Comparison of ENCODE assay signal across 16 cellular contexts in genomic region chr22:19398680-19399079, GRCh38. TPM values are rescaled to one million over a fixed set of nuclear protein-coding genes. Genes with fewer than 3 reads are reported as not detected.
DNase-seq lines count a peak whose midpoint lies in the region; ATAC-seq and TF ChIP-seq lines count a peak whose summit lies in the region.
"Had no signal": no experiment of that assay in that cellular context is flagged by ENCODE, and none has a peak within 500 bp of the region (broad histone marks: within the 10 kb centered on the region; RNA-seq: fewer than 3 reads in every experiment).

No MANE protein-coding gene starts in this region.

- WGBS in neuronal stem cell (ENCODE audit: extremely low coverage in 2 of 2, insufficient read length in 2 of 2, insufficient replicate concordance in 1 of 2), 2 donors = no CpG with 5 or more reads among the region's 2 CpGs

- H3K14ac ChIP-seq in neuronal stem cell (ENCODE audit: low read length) = no peak overlapping the region

- H3K9me3 Mint-ChIP-seq in activated CD4-positive, alpha-beta T cell treated with anti-CD3 and anti-CD28 coated beads, Interleukin-2, amount 10 ng/mL, durations not matched to agents 7 days and 5 days = no peaks in the 10 kb centered on the region
- no peaks in the 10 kb centered on the region for H3K9me3 Mint-ChIP-seq in activated CD4-positive, alpha-beta T cell treated with anti-CD3 and anti-CD28 coated beads for 36 hours (ENCODE audit: low read depth)
- H3K9me3 Mint-ChIP-seq in CD8-positive, alpha-beta memory T cell = no peaks in the 10 kb centered on the region
- H3K9me3 Mint-ChIP-seq: GM23338, IgD-negative memory B cell had no signal

- H3K36me3 Mint-ChIP-seq in activated CD4-positive, alpha-beta T cell treated with anti-CD3 and anti-CD28 coated beads, Interleukin-2, amount 10 ng/mL, durations not matched to agents 7 days and 5 days (ENCODE audit: low read depth) = peaks cover 39% of the 10 kb centered on the region
- H3K36me3 Mint-ChIP-seq in activated CD4-positive, alpha-beta T cell treated with anti-CD3 and anti-CD28 coated beads for 36 hours (ENCODE audit: low read depth) = peaks cover 28% of the 10 kb centered on the region
- peaks cover 0 to 86% (median 22%) of the 10 kb centered on the region in 3 donors for H3K36me3 Mint-ChIP-seq in CD8-positive, alpha-beta memory T cell

- H3K27ac ChIP-seq in CD8-positive, alpha-beta memory T cell (ENCODE audit: low read depth, low read length) = peak overlapping the region; percentile 12
- H3K27ac ChIP-seq in RWPE1 = 0 out of 2 replicates have a peak overlapping the region, but pooled peaks have one; percentile 11
- H3K27ac ChIP-seq in neuronal stem cell (replicated peaks; ENCODE audit: low read length) = no peak overlapping the region
- H3K27ac ChIP-seq: 22Rv1, BLaER1 had no signal

- H2AK5ac ChIP-seq in neuronal stem cell (ENCODE audit: low read depth, low read length) = no peak overlapping the region

- H3K79me1 ChIP-seq in neuronal stem cell (ENCODE audit: low read depth, low read length) = peaks cover 2% of the 10 kb centered on the region

- no peak overlapping the region for H2BK15ac ChIP-seq in neuronal stem cell (ENCODE audit: low read length)

- CTCF ChIA-PET in activated CD4-positive, alpha-beta T cell treated with anti-CD3 and anti-CD28 coated beads, Interleukin-2, amount 10 ng/mL, durations not matched to agents 7 days and 5 days (lab: Charles Lee) = interaction anchor here (0.6 to 0.7 kb wide), 3 partner anchors 21 to 560 kb away, joined by 3 read pairs; no protein-coding TSS in a partner anchor
- CTCF ChIA-PET in activated CD4-positive, alpha-beta T cell treated with anti-CD3 and anti-CD28 coated beads for 36 hours (lab: Charles Lee) = no interaction called here
- CTCF ChIA-PET in CD8-positive, alpha-beta memory T cell (lab: Charles Lee) = no interaction called here
- CTCF ChIA-PET in RWPE1 (lab: Yijun Ruan, JAX) = interaction anchor here (0.5 kb wide), 1 partner anchor 14 kb away, joined by 7 read pairs; no protein-coding TSS in a partner anchor

- H2BK12ac ChIP-seq in neuronal stem cell (ENCODE audit: low read length) = no peak overlapping the region

- no peaks in the 10 kb centered on the region for H3K9me3 ChIP-seq in CD8-positive, alpha-beta memory T cell (ENCODE audit: low read length)
- H3K9me3 ChIP-seq in neuronal stem cell (replicated peaks in 1 of 2; ENCODE audit: control insufficient read depth in 2 of 2, insufficient read depth in 1 of 2, low read depth in 1 of 2, low read length in 2 of 2) = no peaks in the 10 kb centered on the region
- H3K9me3 ChIP-seq: BLaER1 had no signal

- peaks cover 6% of the 10 kb centered on the region for H3K4me1 Mint-ChIP-seq in activated CD4-positive, alpha-beta T cell treated with anti-CD3 and anti-CD28 coated beads, Interleukin-2, amount 10 ng/mL, durations not matched to agents 7 days and 5 days
- H3K4me1 Mint-ChIP-seq in activated CD4-positive, alpha-beta T cell treated with anti-CD3 and anti-CD28 coated beads for 36 hours = no peaks in the 10 kb centered on the region
- peaks cover 0 to 1% (median 0%) of the 10 kb centered on the region in 3 donors for H3K4me1 Mint-ChIP-seq in CD8-positive, alpha-beta memory T cell
- H3K4me1 Mint-ChIP-seq: GM23338, IgD-negative memory B cell had no signal

- no peak for ATAC-seq in activated CD4-positive, alpha-beta T cell treated with anti-CD3 and anti-CD28 coated beads for 36 hours
- ATAC-seq: GM12878, GM23338 had no signal

- H3K4me1 ChIP-seq in CD8-positive, alpha-beta memory T cell (ENCODE audit: insufficient read depth, low read length) = peaks cover 6% of the 10 kb centered on the region
- H3K4me1 ChIP-seq in neuronal stem cell (ENCODE audit: control insufficient read depth in 2 of 2, insufficient read depth in 1 of 2, low read depth in 1 of 2, low read length in 2 of 2) = no peaks in the 10 kb centered on the region
- H3K4me1 ChIP-seq: BLaER1 had no signal

- no peak overlapping the region for H2BK120ac ChIP-seq in neuronal stem cell (ENCODE audit: low read depth, low read length)

- no peak overlapping the region for H3K4me3 ChIP-seq in CD8-positive, alpha-beta memory T cell (ENCODE audit: low read length)
- H3K4me3 ChIP-seq in neuronal stem cell (ENCODE audit: low read length in 2 of 2) = no peak overlapping the region
- H3K4me3 ChIP-seq: BLaER1, GM12878, GM23338 had no signal

- no peak overlapping the region for H3K4ac ChIP-seq in neuronal stem cell (ENCODE audit: low read length)

- H3K27ac Mint-ChIP-seq in activated CD4-positive, alpha-beta T cell treated with anti-CD3 and anti-CD28 coated beads, Interleukin-2, amount 10 ng/mL, durations not matched to agents 7 days and 5 days = peak overlapping the region; percentile 47
- no peak overlapping the region for H3K27ac Mint-ChIP-seq in activated CD4-positive, alpha-beta T cell treated with anti-CD3 and anti-CD28 coated beads for 36 hours
- H3K27ac Mint-ChIP-seq in CD8-positive, alpha-beta memory T cell = peak overlapping the region in 2 of 8 donors; percentile 29 to 57
- H3K27ac Mint-ChIP-seq: GM23338 had no signal

- H4K91ac ChIP-seq in neuronal stem cell (ENCODE audit: low read depth, low read length, poor library complexity) = no peak overlapping the region

- no peak overlapping the region for H3K23ac ChIP-seq in neuronal stem cell (ENCODE audit: low read depth, low read length, poor library complexity)

- no peak for DNase-seq in activated CD4-positive, alpha-beta T cell treated with anti-CD3 and anti-CD28 coated beads, Interleukin-2, amount 10 ng/mL, durations not matched to agents 7 days and 5 days
- no peak for DNase-seq in activated CD4-positive, alpha-beta T cell treated with anti-CD3 and anti-CD28 coated beads for 36 hours
- no peak for DNase-seq in CD8-positive, alpha-beta memory T cell
- DNase-seq in RWPE1 (ENCODE audit: low spot score) (no peak), neuronal stem cell (ENCODE audit: low spot score) (no peak), NCI-H2171 treated with DMSO at 0.1 percent for 48 hours (lab: John Stamatoyannopoulos, UW) (no peak), GM19240 (ENCODE audit: insufficient read length, low spot score) (no peak), NCI-H2227 treated with DMSO at 0.1 percent for 48 hours (lab: John Stamatoyannopoulos, UW) (no peak)
- DNase-seq: AML-193, DMS53, H7 had no signal

- intact Hi-C loops in activated CD4-positive, alpha-beta T cell treated with anti-CD3 and anti-CD28 coated beads for 36 hours (cut with DNase I, micrococcal nuclease) = no loop called here

- H3K4me3 Mint-ChIP-seq in activated CD4-positive, alpha-beta T cell treated with anti-CD3 and anti-CD28 coated beads, Interleukin-2, amount 10 ng/mL, durations not matched to agents 7 days and 5 days = no peak overlapping the region
- no peak overlapping the region for H3K4me3 Mint-ChIP-seq in activated CD4-positive, alpha-beta T cell treated with anti-CD3 and anti-CD28 coated beads for 36 hours
- H3K4me3 Mint-ChIP-seq in CD8-positive, alpha-beta memory T cell = no peak overlapping the region
- H3K4me3 Mint-ChIP-seq: GM23338, IgD-negative memory B cell had no signal

- no peaks in the 10 kb centered on the region for H3K27me3 ChIP-seq in CD8-positive, alpha-beta memory T cell (ENCODE audit: insufficient read depth, low read length, poor library complexity, severe bottlenecking)
- H3K27me3 ChIP-seq in neuronal stem cell (ENCODE audit: control insufficient read depth in 3 of 3, insufficient read depth in 3 of 3, low read depth in 1 of 3, low read length in 3 of 3) = no peaks in the 10 kb centered on the region
- H3K27me3 ChIP-seq: BLaER1 had no signal

- no peak for TF ChIP-seq CTCF in RWPE1 (conservative IDR thresholded peaks at IDR 0.05; ENCODE audit: low read depth)

- POLR2A ChIA-PET in activated CD4-positive, alpha-beta T cell treated with anti-CD3 and anti-CD28 coated beads, Interleukin-2, amount 10 ng/mL, durations not matched to agents 7 days and 5 days (lab: Charles Lee) = no interaction called here
- POLR2A ChIA-PET in activated CD4-positive, alpha-beta T cell treated with anti-CD3 and anti-CD28 coated beads for 36 hours (lab: Charles Lee) = no interaction called here
- POLR2A ChIA-PET in CD8-positive, alpha-beta memory T cell (lab: Charles Lee) = no interaction called here
- POLR2A ChIA-PET in RWPE1 (lab: Yijun Ruan, JAX; ENCODE audit: low non-redundant PET) = no interaction called here

- H3K27me3 Mint-ChIP-seq in activated CD4-positive, alpha-beta T cell treated with anti-CD3 and anti-CD28 coated beads, Interleukin-2, amount 10 ng/mL, durations not matched to agents 7 days and 5 days = no peaks in the 10 kb centered on the region
- no peaks in the 10 kb centered on the region for H3K27me3 Mint-ChIP-seq in activated CD4-positive, alpha-beta T cell treated with anti-CD3 and anti-CD28 coated beads for 36 hours
- no peaks in the 10 kb centered on the region for H3K27me3 Mint-ChIP-seq in CD8-positive, alpha-beta memory T cell
- H3K27me3 Mint-ChIP-seq: IgD-negative memory B cell had no signal

- no peak overlapping the region for H2BK5ac ChIP-seq in neuronal stem cell (ENCODE audit: low read length)

- H3K4me2 ChIP-seq in neuronal stem cell (ENCODE audit: insufficient read depth, low read length, poor library complexity, severe bottlenecking) = no peak overlapping the region
- H3K4me2 ChIP-seq: BLaER1, GM23338 had no signal

- no peak overlapping the region for H2AFZ ChIP-seq in neuronal stem cell (ENCODE audit: low read length)
- H2AFZ ChIP-seq: GM23338 had no signal

- H3K18ac ChIP-seq in neuronal stem cell (ENCODE audit: low read length) = no peak overlapping the region

- H3K36me3 ChIP-seq in CD8-positive, alpha-beta memory T cell (ENCODE audit: insufficient read depth, low read length) = peaks cover 44% of the 10 kb centered on the region
- H3K36me3 ChIP-seq in neuronal stem cell (replicated peaks in 1 of 2; ENCODE audit: control insufficient read depth in 2 of 2, insufficient read depth in 2 of 2, low read length in 2 of 2) = peaks cover 38 to 98% of the 10 kb centered on the region in 2 donors

- H4K8ac ChIP-seq in neuronal stem cell (ENCODE audit: low read depth, low read length) = no peak overlapping the region

- peak overlapping the region; percentile 50 for H3K9ac ChIP-seq in neuronal stem cell (ENCODE audit: low read depth, low read length, poor library complexity)
- H3K9ac ChIP-seq: BLaER1 had no signal

RNA-seq across cellular contexts. Expression of gene HIRA, which starts 32.9 kb away (rescaled TPM):
- 10 to 100 TPM; 45.0 to 51.2 TPM for total RNA-seq in activated CD4-positive, alpha-beta T cell treated with anti-CD3 and anti-CD28 coated beads, Interleukin-2, amount 10 ng/mL, durations not matched to agents 7 days and 5 days
- total RNA-seq in activated CD4-positive, alpha-beta T cell treated with anti-CD3 and anti-CD28 coated beads for 36 hours = 10 to 100 TPM; 25.5 to 31.2 TPM
- 10 to 100 TPM; 38.5 to 44.8 TPM for total RNA-seq in CD8-positive, alpha-beta memory T cell
- 4.6 TPM for polyA plus RNA-seq in CD8-positive, alpha-beta memory T cell
- polyA plus RNA-seq in neuronal stem cell (2013, experiment 1 of 2) = 21.9 TPM
- polyA plus RNA-seq in neuronal stem cell (2013, experiment 2 of 2) = 21.6 TPM

RNA-seq across cellular contexts. Expression of gene MRPL40, which starts 33.7 kb away (rescaled TPM):
- total RNA-seq in activated CD4-positive, alpha-beta T cell treated with anti-CD3 and anti-CD28 coated beads, Interleukin-2, amount 10 ng/mL, durations not matched to agents 7 days and 5 days = 10 to 100 TPM; 19.7 to 19.9 TPM
- total RNA-seq in activated CD4-positive, alpha-beta T cell treated with anti-CD3 and anti-CD28 coated beads for 36 hours = 10 to 100 TPM; 34.1 to 34.4 TPM
- total RNA-seq in CD8-positive, alpha-beta memory T cell = 10 to 100 TPM; 47.7 to 48.6 TPM
- 62.4 TPM for polyA plus RNA-seq in CD8-positive, alpha-beta memory T cell
- 19.6 TPM for polyA plus RNA-seq in neuronal stem cell (2013, experiment 1 of 2)
- 19.7 TPM for polyA plus RNA-seq in neuronal stem cell (2013, experiment 2 of 2)

RNA-seq across cellular contexts. Expression of gene C22orf39, which starts 48.8 kb away (rescaled TPM):
- total RNA-seq in activated CD4-positive, alpha-beta T cell treated with anti-CD3 and anti-CD28 coated beads, Interleukin-2, amount 10 ng/mL, durations not matched to agents 7 days and 5 days = 10 to 100 TPM; 33.3 to 34.0 TPM
- total RNA-seq in activated CD4-positive, alpha-beta T cell treated with anti-CD3 and anti-CD28 coated beads for 36 hours = 10 to 100 TPM; 21.9 to 22.2 TPM
- total RNA-seq in CD8-positive, alpha-beta memory T cell = 10 to 100 TPM; 24.4 to 27.7 TPM
- polyA plus RNA-seq in CD8-positive, alpha-beta memory T cell = 59.9 TPM
- polyA plus RNA-seq in neuronal stem cell (2013, experiment 1 of 2) = 46.6 TPM
- polyA plus RNA-seq in neuronal stem cell (2013, experiment 2 of 2) = 48.5 TPM

Comparison
In these comparisons a context has a peak if more than half of its experiments do, and no peak if none do; other contexts are left out.
1. CTCF ChIA-PET loops: an anchor here in activated CD4-positive, alpha-beta T cell treated with anti-CD3 and anti-CD28 coated beads, Interleukin-2, amount 10 ng/mL, durations not matched to agents 7 days and 5 days (0.6 to 0.7 kb wide) and RWPE1 (0.5 kb wide); none called in activated CD4-positive, alpha-beta T cell treated with anti-CD3 and anti-CD28 coated beads for 36 hours and CD8-positive, alpha-beta memory T cell.